ENCODE assay signal across 27 cellular contexts in the genomic region with DNA sequence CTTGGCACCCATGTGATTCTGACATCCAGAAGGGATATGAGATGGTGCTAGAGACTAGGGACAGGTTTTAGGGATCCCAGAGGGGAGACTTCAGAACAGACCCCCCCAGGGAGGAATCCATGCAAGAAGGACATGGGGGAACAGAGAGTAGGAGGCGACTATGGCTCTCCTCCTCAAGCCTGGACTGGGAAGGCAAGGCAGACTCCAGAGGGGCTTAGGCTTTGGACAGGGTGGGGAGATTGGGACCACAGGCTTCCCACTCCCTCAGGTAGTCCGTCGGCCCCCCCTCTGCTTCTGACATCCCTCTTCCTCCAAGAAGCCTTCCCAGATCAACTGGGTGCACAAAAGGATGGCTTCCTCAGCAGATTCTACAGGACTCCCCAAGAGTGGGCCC. TPM values are rescaled to one million over a fixed set of nuclear protein-coding genes. Genes with fewer than 3 reads are reported as not detected.
DNase-seq lines count a peak whose midpoint lies in the region; ATAC-seq and TF ChIP-seq lines count a peak whose summit lies in the region.
"Had no signal": no experiment of that assay in that cellular context is flagged by ENCODE, and none has a peak within 500 bp of the region (broad histone marks: within the 10 kb centered on the region; RNA-seq: fewer than 3 reads in every experiment).

No MANE protein-coding gene starts in this region.

- H3K27ac Mint-ChIP-seq in activated naive CD8-positive, alpha-beta T cell treated with anti-CD3 and anti-CD28 coated beads, Interleukin-2, amount 10 ng/mL, durations not matched to agents 7 days and 5 days: no peak overlapping the region
- no peak overlapping the region for H3K27ac Mint-ChIP-seq in activated naive CD8-positive, alpha-beta T cell treated with anti-CD3 and anti-CD28 coated beads, Interleukin-2, amount 50 U/mL, for 24 hours
- H3K27ac Mint-ChIP-seq in neural crest cell (ENCODE audit: unreplicated experiment): no peak overlapping the region
- H3K27ac Mint-ChIP-seq: activated CD4-positive, alpha-beta T cell treated with anti-CD3 and anti-CD28 coated beads, Interleukin-2, amount 10 ng/mL, durations not matched to agents 24 days and 14 days; naive thymus-derived CD8-positive, alpha-beta T cell; stimulated activated naive CD8-positive, alpha-beta T cell treated with anti-CD3 and anti-CD28 coated beads, Interleukin-15, amount 100 ng/mL, for 72 hours had no signal

- no peak for TF ChIP-seq CTCF in neural crest cell (conservative IDR thresholded peaks at IDR 0.05)

- no peak for ATAC-seq in activated naive CD8-positive, alpha-beta T cell treated with anti-CD3 and anti-CD28 coated beads, Interleukin-2, amount 10 ng/mL, durations not matched to agents 7 days and 5 days (ENCODE audit: low read depth)
- ATAC-seq in activated naive CD8-positive, alpha-beta T cell treated with anti-CD3 and anti-CD28 coated beads, Interleukin-2, amount 50 U/mL, for 24 hours: no peak
- ATAC-seq in GM21423 (IDR thresholded peaks at IDR 0.05; ENCODE audit: unreplicated experiment) (no peak), GM19328 (IDR thresholded peaks at IDR 0.05; ENCODE audit: unreplicated experiment) (no peak)
- ATAC-seq: gastrocnemius medialis; GM12878; left ventricle myocardium superior; naive thymus-derived CD8-positive, alpha-beta T cell; pancreas; stimulated activated naive CD8-positive, alpha-beta T cell treated with anti-CD3 and anti-CD28 coated beads, Interleukin-15, amount 100 ng/mL, for 72 hours had no signal

- no peaks in the 10 kb centered on the region for H3K9me3 Mint-ChIP-seq in activated naive CD8-positive, alpha-beta T cell treated with anti-CD3 and anti-CD28 coated beads, Interleukin-2, amount 10 ng/mL, durations not matched to agents 7 days and 5 days
- H3K9me3 Mint-ChIP-seq in activated naive CD8-positive, alpha-beta T cell treated with anti-CD3 and anti-CD28 coated beads, Interleukin-2, amount 50 U/mL, for 24 hours: no peaks in the 10 kb centered on the region
- no peaks in the 10 kb centered on the region for H3K9me3 Mint-ChIP-seq in neural crest cell
- H3K9me3 Mint-ChIP-seq: activated CD4-positive, alpha-beta T cell treated with anti-CD3 and anti-CD28 coated beads, Interleukin-2, amount 10 ng/mL, durations not matched to agents 24 days and 14 days; naive thymus-derived CD8-positive, alpha-beta T cell; stimulated activated naive CD8-positive, alpha-beta T cell treated with anti-CD3 and anti-CD28 coated beads, Interleukin-15, amount 100 ng/mL, for 72 hours had no signal

- H3K36me3 Mint-ChIP-seq in activated naive CD8-positive, alpha-beta T cell treated with anti-CD3 and anti-CD28 coated beads, Interleukin-2, amount 10 ng/mL, durations not matched to agents 7 days and 5 days: no peaks in the 10 kb centered on the region
- no peaks in the 10 kb centered on the region for H3K36me3 Mint-ChIP-seq in activated naive CD8-positive, alpha-beta T cell treated with anti-CD3 and anti-CD28 coated beads, Interleukin-2, amount 50 U/mL, for 24 hours (ENCODE audit: low read depth)
- H3K36me3 Mint-ChIP-seq in neural crest cell (ENCODE audit: low read depth): no peaks in the 10 kb centered on the region
- H3K36me3 Mint-ChIP-seq: naive thymus-derived CD8-positive, alpha-beta T cell had no signal

- POLR2A ChIA-PET in activated naive CD8-positive, alpha-beta T cell treated with anti-CD3 and anti-CD28 coated beads, Interleukin-2, amount 10 ng/mL, durations not matched to agents 7 days and 5 days (lab: Charles Lee): no interaction called here

- peak overlapping the region; percentile 81 for H3K27ac ChIP-seq in angular gyrus (ENCODE audit: low read depth, low read length)
- H3K27ac ChIP-seq: adrenal gland; BLaER1 treated with 17β-estradiol and CSF1 and Interleukin-3, amounts not matched to agents 10 nM and 100 nM; brain microvascular endothelial cell; colonic mucosa; gastrocnemius medialis; pancreas; upper lobe of left lung had no signal

- peaks cover 42% of the 10 kb centered on the region for H3K27me3 Mint-ChIP-seq in activated naive CD8-positive, alpha-beta T cell treated with anti-CD3 and anti-CD28 coated beads, Interleukin-2, amount 10 ng/mL, durations not matched to agents 7 days and 5 days
- H3K27me3 Mint-ChIP-seq in activated naive CD8-positive, alpha-beta T cell treated with anti-CD3 and anti-CD28 coated beads, Interleukin-2, amount 50 U/mL, for 24 hours: peaks cover 23% of the 10 kb centered on the region
- H3K27me3 Mint-ChIP-seq in neural crest cell (ENCODE audit: low read depth): peaks cover 87% of the 10 kb centered on the region

- no peak overlapping the region for H3K4me3 Mint-ChIP-seq in activated naive CD8-positive, alpha-beta T cell treated with anti-CD3 and anti-CD28 coated beads, Interleukin-2, amount 10 ng/mL, durations not matched to agents 7 days and 5 days
- no peak overlapping the region for H3K4me3 Mint-ChIP-seq in activated naive CD8-positive, alpha-beta T cell treated with anti-CD3 and anti-CD28 coated beads, Interleukin-2, amount 50 U/mL, for 24 hours
- H3K4me3 Mint-ChIP-seq in neural crest cell: peak overlapping the region; percentile 12
- H3K4me3 Mint-ChIP-seq: activated CD4-positive, alpha-beta T cell treated with anti-CD3 and anti-CD28 coated beads, Interleukin-2, amount 10 ng/mL, durations not matched to agents 24 days and 14 days; stimulated activated naive CD8-positive, alpha-beta T cell treated with anti-CD3 and anti-CD28 coated beads, Interleukin-15, amount 100 ng/mL, for 72 hours had no signal

- H3K4me1 Mint-ChIP-seq in activated naive CD8-positive, alpha-beta T cell treated with anti-CD3 and anti-CD28 coated beads, Interleukin-2, amount 10 ng/mL, durations not matched to agents 7 days and 5 days: peaks cover 30% of the 10 kb centered on the region
- H3K4me1 Mint-ChIP-seq in activated naive CD8-positive, alpha-beta T cell treated with anti-CD3 and anti-CD28 coated beads, Interleukin-2, amount 50 U/mL, for 24 hours: peaks cover 18% of the 10 kb centered on the region
- H3K4me1 Mint-ChIP-seq in neural crest cell: peaks cover 17% of the 10 kb centered on the region

- peak; percentile 16 for DNase-seq in activated naive CD8-positive, alpha-beta T cell treated with anti-CD3 and anti-CD28 coated beads, Interleukin-2, amount 10 ng/mL, durations not matched to agents 7 days and 5 days
- no peak for DNase-seq in activated naive CD8-positive, alpha-beta T cell treated with anti-CD3 and anti-CD28 coated beads, Interleukin-2, amount 50 U/mL, for 24 hours
- DNase-seq in neural crest cell (ENCODE audit: low read depth, low spot score) (no peak), ureter (ENCODE audit: low spot score) (peak; percentile 38)
- DNase-seq in activated naive CD4-positive, alpha-beta T cell treated with anti-CD3 and anti-CD28 coated beads, Interleukin-2, amount 50 U/mL, for 16 hours: no peak
- DNase-seq: activated CD4-positive, alpha-beta T cell treated with anti-CD3 and anti-CD28 coated beads, Interleukin-2, amount 10 ng/mL, durations not matched to agents 24 days and 14 days; activated gamma-delta T cell treated with Interleukin-2 at 50 U/mL for 16 hours; brain microvascular endothelial cell; DND-41; gastrocnemius medialis; left ventricle myocardium superior; midbrain; NCI-H1092 treated with DMSO at 0.1 percent for 48 hours; NCI-H2029; NCI-H345; NCI-H748 treated with DMSO at 0.1 percent for 48 hours; stimulated activated naive CD8-positive, alpha-beta T cell treated with anti-CD3 and anti-CD28 coated beads, Interleukin-15, amount 100 ng/mL, for 72 hours had no signal

RNA-seq across cellular contexts. Expression of gene VIPR1, which starts 3.0 kb away (rescaled TPM):
- 10 to 100 TPM; 22.3 to 26.9 TPM for total RNA-seq in activated naive CD8-positive, alpha-beta T cell treated with anti-CD3 and anti-CD28 coated beads, Interleukin-2, amount 10 ng/mL, durations not matched to agents 7 days and 5 days
- total RNA-seq in neural crest cell (0.63 TPM in 1 of 2 replicates, not detected in the other), ureter (72.7 TPM)

Comparison
In these comparisons a context has a peak if more than half of its experiments do, and no peak if none do; other contexts are left out.
1. DNase-seq: peak in activated naive CD8-positive, alpha-beta T cell treated with anti-CD3 and anti-CD28 coated beads, Interleukin-2, amount 10 ng/mL, durations not matched to agents 7 days and 5 days (single experiment) and ureter (single experiment); none in activated naive CD8-positive, alpha-beta T cell treated with anti-CD3 and anti-CD28 coated beads, Interleukin-2, amount 50 U/mL, for 24 hours (single experiment), neural crest cell (single experiment) and activated naive CD4-positive, alpha-beta T cell treated with anti-CD3 and anti-CD28 coated beads, Interleukin-2, amount 50 U/mL, for 16 hours (single experiment).
2. RNA of gene VIPR1, which starts 3.0 kb away (total RNA-seq): 72.7 TPM in ureter (single experiment) and 22.3 to 26.9 TPM in activated naive CD8-positive, alpha-beta T cell treated with anti-CD3 and anti-CD28 coated beads, Interleukin-2, amount 10 ng/mL, durations not matched to agents 7 days and 5 days; 0.63 TPM in neural crest cell; every median in the first group is over 10 times any median in the second.